Comparison of ENCODE assay signal across 10 cellular contexts in the genomic region with DNA sequence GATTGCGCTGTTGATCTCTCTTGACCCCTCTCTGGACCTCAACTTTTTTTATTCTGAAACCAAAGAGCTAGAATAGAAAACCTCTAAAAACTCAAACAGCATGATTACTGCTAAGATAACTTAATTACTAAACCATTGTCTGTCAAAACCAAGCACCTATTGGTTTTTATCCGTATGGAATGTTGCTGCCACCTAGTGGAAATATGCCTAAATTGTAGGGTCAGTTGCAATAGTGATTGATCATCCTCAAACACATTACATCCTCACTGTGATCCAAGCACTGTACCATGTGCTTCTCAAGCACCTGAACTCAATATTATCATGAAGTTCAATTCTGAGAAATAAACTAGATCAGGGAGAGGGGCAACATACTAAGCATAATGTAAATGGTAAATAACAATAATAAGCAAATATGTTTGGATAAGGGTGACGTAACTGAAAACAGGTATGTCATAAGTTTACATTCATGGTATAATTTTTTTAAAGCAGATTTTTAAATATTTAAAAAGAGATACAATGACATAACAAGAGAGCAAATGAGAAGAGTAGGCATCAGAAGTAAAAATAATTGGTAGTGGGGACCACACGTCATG. TPM values are rescaled to one million over a fixed set of nuclear protein-coding genes. Genes with fewer than 3 reads are reported as not detected.
A peak's percentile ranks its signal among the peaks of the same experiment; 100 is the strongest.
DNase-seq lines count a peak whose midpoint lies in the region; ATAC-seq and FAIRE-seq lines count a peak whose summit lies in the region.
"Had no signal": no experiment of that assay in that cellular context is flagged by ENCODE, and none has a peak within 500 bp of the region (broad histone marks: within the 10 kb centered on the region; RNA-seq: fewer than 3 reads in every experiment).

No MANE protein-coding gene starts in this region.

- intact Hi-C loops in activated T-helper 1 cell treated with anti-CD3 and anti-CD28 coated beads, Interleukin-12 subunit alpha, Interleukin-12 subunit beta, Interleukin-2, Interleukin-4 antibody, amounts not matched to agents 30 ng/mL and 10 ng/mL and 1 ng/mL, durations not matched to agents 14 hours and 24 hours and 36 hours (cut with micrococcal nuclease), result loop anchor here (1.0 to 2.0 kb wide), 3 partner anchors 146 to 259 kb away; no protein-coding TSS in a partner anchor

- H3K27ac Mint-ChIP-seq in activated T-helper 1 cell treated with anti-CD3 and anti-CD28 coated beads, Interleukin-12 subunit alpha, Interleukin-12 subunit beta, Interleukin-2, Interleukin-4 antibody, amounts not matched to agents 30 ng/mL and 10 ng/mL and 1 ng/mL, durations not matched to agents 14 hours and 24 hours and 36 hours, result no peak overlapping the region

- peak; percentile 65 for ATAC-seq in HG03095 (IDR thresholded peaks at IDR 0.05; ENCODE audit: unreplicated experiment)

- DNase-seq in COLO668 (lab: John Stamatoyannopoulos, UW; ENCODE audit: unreplicated experiment) (peak; percentile 25), GM18507 (ENCODE audit: extremely low spot score, insufficient read length, low read depth) (peak; percentile 18), NCI-H460 (ENCODE audit: extremely low read depth, low read depth) (peak; percentile 63), iPS-NIHi11 (ENCODE audit: low spot score) (peak; percentile 60), UCSD-AML1 (lab: John Stamatoyannopoulos, UW; ENCODE audit: unreplicated experiment) (no peak)
- DNase-seq in activated T-helper 1 cell treated with anti-CD3 and anti-CD28 coated beads, Interleukin-12 subunit alpha, Interleukin-12 subunit beta, Interleukin-2, Interleukin-4 antibody, amounts not matched to agents 30 ng/mL and 10 ng/mL and 1 ng/mL, durations not matched to agents 14 hours and 24 hours and 36 hours (ENCODE audit: low spot score), result peak; percentile 24
- peak; percentile 0 for DNase-seq in stimulated activated naive CD4-positive, alpha-beta T cell treated with Interleukin-2 at 50 U/mL for 16 hours (lab: John Stamatoyannopoulos, UW)

- peak; percentile 83 for FAIRE-seq in GM18507 (lab: Jason Lieb, UNC)

- H3K4me3 Mint-ChIP-seq in activated T-helper 1 cell treated with anti-CD3 and anti-CD28 coated beads, Interleukin-12 subunit alpha, Interleukin-12 subunit beta, Interleukin-2, Interleukin-4 antibody, amounts not matched to agents 30 ng/mL and 10 ng/mL and 1 ng/mL, durations not matched to agents 14 hours and 24 hours and 36 hours, result no peak overlapping the region

- no peaks in the 10 kb centered on the region for H3K4me1 Mint-ChIP-seq in activated T-helper 1 cell treated with anti-CD3 and anti-CD28 coated beads, Interleukin-12 subunit alpha, Interleukin-12 subunit beta, Interleukin-2, Interleukin-4 antibody, amounts not matched to agents 30 ng/mL and 10 ng/mL and 1 ng/mL, durations not matched to agents 14 hours and 24 hours and 36 hours (ENCODE audit: low read depth)

- no peaks in the 10 kb centered on the region for H3K36me3 Mint-ChIP-seq in activated T-helper 1 cell treated with anti-CD3 and anti-CD28 coated beads, Interleukin-12 subunit alpha, Interleukin-12 subunit beta, Interleukin-2, Interleukin-4 antibody, amounts not matched to agents 30 ng/mL and 10 ng/mL and 1 ng/mL, durations not matched to agents 14 hours and 24 hours and 36 hours (ENCODE audit: low read depth)

- peaks cover 6% of the 10 kb centered on the region for H3K27me3 Mint-ChIP-seq in activated T-helper 1 cell treated with anti-CD3 and anti-CD28 coated beads, Interleukin-12 subunit alpha, Interleukin-12 subunit beta, Interleukin-2, Interleukin-4 antibody, amounts not matched to agents 30 ng/mL and 10 ng/mL and 1 ng/mL, durations not matched to agents 14 hours and 24 hours and 36 hours (ENCODE audit: insufficient read depth)

- H3K9me3 Mint-ChIP-seq in activated T-helper 1 cell treated with anti-CD3 and anti-CD28 coated beads, Interleukin-12 subunit alpha, Interleukin-12 subunit beta, Interleukin-2, Interleukin-4 antibody, amounts not matched to agents 30 ng/mL and 10 ng/mL and 1 ng/mL, durations not matched to agents 14 hours and 24 hours and 36 hours, result no peaks in the 10 kb centered on the region

RNA-seq across cellular contexts. Expression of a gene that starts 3.8 kb away (rescaled TPM):
- not detected in 2 replicates for total RNA-seq in NCI-H460 (2014; rRNA removed; shearing (Covaris generic))
- not detected in 2 replicates for polyA plus RNA-seq in NCI-H460 (2014; cell fraction: nucleus; rRNA removed)
- not detected in 2 replicates for total RNA-seq in activated T-helper 1 cell treated with anti-CD3 and anti-CD28 coated beads, Interleukin-12 subunit alpha, Interleukin-12 subunit beta, Interleukin-2, Interleukin-4 antibody, amounts not matched to agents 30 ng/mL and 10 ng/mL and 1 ng/mL, durations not matched to agents 14 hours and 24 hours and 36 hours
- total RNA-seq: temporal lobe had no signal

RNA-seq across cellular contexts. Expression of a gene that starts 6.2 kb away (rescaled TPM):
- not detected in 2 replicates for total RNA-seq in NCI-H460 (2014; rRNA removed; shearing (Covaris generic))
- polyA plus RNA-seq in NCI-H460 (2014; cell fraction: nucleus; rRNA removed), result not detected in 2 replicates
- total RNA-seq in activated T-helper 1 cell treated with anti-CD3 and anti-CD28 coated beads, Interleukin-12 subunit alpha, Interleukin-12 subunit beta, Interleukin-2, Interleukin-4 antibody, amounts not matched to agents 30 ng/mL and 10 ng/mL and 1 ng/mL, durations not matched to agents 14 hours and 24 hours and 36 hours, result not detected in 2 replicates
- total RNA-seq: temporal lobe had no signal
- polyA plus RNA-seq: adipose tissue had no signal

RNA-seq across cellular contexts. Expression of a gene that starts 26.7 kb away (rescaled TPM):
- not detected in 2 replicates for total RNA-seq in NCI-H460 (2014; rRNA removed; shearing (Covaris generic))
- not detected in 2 replicates for polyA plus RNA-seq in NCI-H460 (2014; cell fraction: nucleus; rRNA removed)
- not detected in 2 replicates for total RNA-seq in activated T-helper 1 cell treated with anti-CD3 and anti-CD28 coated beads, Interleukin-12 subunit alpha, Interleukin-12 subunit beta, Interleukin-2, Interleukin-4 antibody, amounts not matched to agents 30 ng/mL and 10 ng/mL and 1 ng/mL, durations not matched to agents 14 hours and 24 hours and 36 hours
- total RNA-seq: temporal lobe had no signal
- polyA plus RNA-seq: adipose tissue had no signal

RNA-seq across cellular contexts. Expression of a gene that starts 43.1 kb away (rescaled TPM):
- total RNA-seq in NCI-H460 (2014; rRNA removed; shearing (Covaris generic)), result not detected in 2 replicates
- polyA plus RNA-seq in NCI-H460 (2014; cell fraction: nucleus; rRNA removed), result not detected in 2 replicates
- total RNA-seq in activated T-helper 1 cell treated with anti-CD3 and anti-CD28 coated beads, Interleukin-12 subunit alpha, Interleukin-12 subunit beta, Interleukin-2, Interleukin-4 antibody, amounts not matched to agents 30 ng/mL and 10 ng/mL and 1 ng/mL, durations not matched to agents 14 hours and 24 hours and 36 hours, result not detected in 2 replicates
- total RNA-seq: temporal lobe had no signal
- polyA plus RNA-seq: adipose tissue had no signal
